20 cellular contexts compared by ENCODE assay signal in genomic region chr3:57059416-57059815, GRCh38. TPM values are rescaled to one million over a fixed set of nuclear protein-coding genes. Genes with fewer than 3 reads are reported as not detected.
DNase-seq lines count a peak whose midpoint lies in the region; ATAC-seq and TF ChIP-seq lines count a peak whose summit lies in the region.
"Had no signal": no experiment of that assay in that cellular context is flagged by ENCODE, and none has a peak within 500 bp of the region (broad histone marks: within the 10 kb centered on the region; RNA-seq: fewer than 3 reads in every experiment).

No MANE protein-coding gene starts in this region.

- intact Hi-C loops in upper lobe of right lung (cut with DNase I) (no loop called here), cardiac septum (cut with DNase I) (no loop called here)

- TF ChIP-seq CTCF in RWPE1 (conservative IDR thresholded peaks at IDR 0.05; ENCODE audit: low read depth), result no peak
- no peak for TF ChIP-seq CTCF in upper lobe of right lung (IDR thresholded peaks at IDR 0.05)

- no peaks in the 10 kb centered on the region for H3K36me3 ChIP-seq in upper lobe of right lung
- H3K36me3 ChIP-seq: heart right ventricle, Peyer's patch, thyroid gland had no signal

- H3K4me3 ChIP-seq in upper lobe of right lung, result no peak overlapping the region
- H3K4me3 ChIP-seq: heart right ventricle, Peyer's patch, thyroid gland had no signal

- H3K27ac ChIP-seq in RWPE1 (peak overlapping the region; percentile 84), upper lobe of right lung (no peak overlapping the region)
- H3K27ac ChIP-seq: thyroid gland had no signal

- TF ChIP-seq POLR2A in erythroblast (IDR thresholded peaks at IDR 0.05; ENCODE audit: low read length), result no peak

- H3K9me3 ChIP-seq in upper lobe of right lung, result no peaks in the 10 kb centered on the region
- H3K9me3 ChIP-seq: heart right ventricle, Peyer's patch, thyroid gland had no signal

- DNase-seq in SIG-M5 treated with dmso at 0.1 percent for 504 hours (lab: John Stamatoyannopoulos, UW; ENCODE audit: unreplicated experiment) (peak; percentile 19), SIG-M5 (lab: John Stamatoyannopoulos, UW) (no peak), RWPE1 (ENCODE audit: low spot score) (no peak), erythroblast (lab: John Stamatoyannopoulos, UW) (peak; percentile 3 to 13), upper lobe of right lung (no peak), cardiac septum (ENCODE audit: low spot score) (no peak), hippocampal formation (lab: John Stamatoyannopoulos, UW) (no peak)
- DNase-seq: activated CD4-positive, CD25-positive, alpha-beta regulatory T cell; activated CD8-positive, alpha-beta memory T cell treated with anti-CD3 and anti-CD28 coated beads for 24 hours; activated naive CD8-positive, alpha-beta T cell treated with anti-CD3 and anti-CD28 coated beads, Interleukin-2, amount 50 U/mL, for 24 hours; C1 segment of cervical spinal cord; DMS53; heart right ventricle; NCI-H1092; NCI-H748 treated with DMSO at 0.1 percent for 48 hours; Peyer's patch; T-helper 1 cell; thyroid gland had no signal

- H3K4me1 ChIP-seq in upper lobe of right lung, result peaks cover 11% of the 10 kb centered on the region

- peak; percentile 62 for ATAC-seq in upper lobe of right lung
- ATAC-seq in HG02973 (IDR thresholded peaks at IDR 0.05; ENCODE audit: unreplicated experiment), result no peak
- ATAC-seq: activated naive CD8-positive, alpha-beta T cell treated with anti-CD3 and anti-CD28 coated beads, Interleukin-2, amount 50 U/mL, for 24 hours had no signal

- no peaks in the 10 kb centered on the region for H3K27me3 ChIP-seq in upper lobe of right lung
- H3K27me3 ChIP-seq: heart right ventricle, Peyer's patch, thyroid gland had no signal

- POLR2A ChIA-PET in RWPE1 (lab: Yijun Ruan, JAX; ENCODE audit: low non-redundant PET), result no interaction called here

- CTCF ChIA-PET in RWPE1 (lab: Yijun Ruan, JAX), result no interaction called here

RNA-seq across cellular contexts. Expression of gene SPATA12, which starts 1.0 kb away (rescaled TPM):
- total RNA-seq in upper lobe of right lung (0.38 TPM), cardiac septum (not detected)
- total RNA-seq: heart right ventricle, Peyer's patch, posterior vena cava, thyroid gland had no signal

Comparison
In these comparisons a context has a peak if more than half of its experiments do, and no peak if none do; other contexts are left out.
1. DNase-seq: peak in SIG-M5 treated with dmso at 0.1 percent for 504 hours (single experiment) and erythroblast (2 of 2); none in SIG-M5 (single experiment), RWPE1 (single experiment), upper lobe of right lung (single experiment), cardiac septum (single experiment) and hippocampal formation (0 of 2).